25 cellular contexts compared by ENCODE assay signal in the genomic region with DNA sequence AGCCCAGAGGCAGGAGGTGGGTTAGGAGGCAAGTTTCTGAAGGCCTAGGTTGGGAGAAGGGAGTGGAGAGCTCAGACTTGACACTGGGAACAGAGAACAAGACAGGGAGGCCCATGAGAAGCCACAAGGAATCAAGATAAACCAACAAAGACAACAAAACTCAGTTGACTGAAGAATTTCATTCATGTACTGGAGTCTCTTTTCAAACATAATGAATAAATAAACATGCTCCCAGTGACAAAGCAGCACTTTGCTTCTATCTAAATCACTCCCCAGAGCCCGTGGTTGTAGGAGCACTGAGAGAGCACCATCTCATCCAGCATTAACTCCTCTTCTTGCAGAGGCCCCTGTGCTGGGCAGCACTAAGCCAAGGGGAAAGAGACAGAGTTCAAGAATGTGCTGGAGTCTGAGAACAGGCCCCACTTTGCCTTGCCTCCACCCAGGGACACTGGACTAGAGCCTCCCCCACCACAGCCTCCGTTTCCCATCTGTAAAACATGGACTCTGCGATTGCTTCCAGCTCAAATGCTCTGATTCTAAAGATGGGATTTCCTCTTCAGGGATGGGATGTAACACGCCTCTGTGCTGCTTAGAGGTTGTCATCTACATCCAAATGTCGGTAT.
A peak's percentile ranks its signal among the peaks of the same experiment; 100 is the strongest.
DNase-seq lines count a peak whose midpoint lies in the region; ATAC-seq, FAIRE-seq and TF ChIP-seq lines count a peak whose summit lies in the region.
"Had no signal": no experiment of that assay in that cellular context is flagged by ENCODE, and none has a peak within 500 bp of the region (broad histone marks: within the 10 kb centered on the region; RNA-seq: fewer than 3 reads in every experiment).

No MANE protein-coding gene starts in this region.

- H3K27me3 ChIP-seq in astrocyte (ENCODE audit: insufficient read depth, low read length) = no peaks in the 10 kb centered on the region

- H3K4me3 Mint-ChIP-seq in astrocyte (ENCODE audit: unreplicated experiment) = peak overlapping the region; percentile 41
- peak overlapping the region; percentile 22 for H3K4me3 Mint-ChIP-seq in glutamatergic neuron (ENCODE audit: unreplicated experiment)
- no peak overlapping the region for H3K4me3 Mint-ChIP-seq in stimulated activated effector memory CD8-positive, alpha-beta T cell treated with anti-CD3 and anti-CD28 coated beads, Interleukin-12 subunit alpha, Interleukin-12 subunit beta, amount 100 ng/mL, for 72 hours
- H3K4me3 Mint-ChIP-seq: CD8-positive, alpha-beta T cell; IgD-negative memory B cell had no signal

- ATAC-seq in A549 = no peak
- ATAC-seq in stimulated activated effector memory CD8-positive, alpha-beta T cell treated with anti-CD3 and anti-CD28 coated beads, Interleukin-12 subunit alpha, Interleukin-12 subunit beta, amount 100 ng/mL, for 72 hours = no peak
- no peak for ATAC-seq in HG02852 (IDR thresholded peaks at IDR 0.05; ENCODE audit: unreplicated experiment)
- ATAC-seq: CD8-positive, alpha-beta T cell; Right ventricle myocardium inferior had no signal

- H3K36me3 Mint-ChIP-seq in astrocyte (ENCODE audit: low read depth, unreplicated experiment) (no peaks in the 10 kb centered on the region), glutamatergic neuron (ENCODE audit: unreplicated experiment) (no peaks in the 10 kb centered on the region)
- no peaks in the 10 kb centered on the region for H3K36me3 Mint-ChIP-seq in stimulated activated effector memory CD8-positive, alpha-beta T cell treated with anti-CD3 and anti-CD28 coated beads, Interleukin-12 subunit alpha, Interleukin-12 subunit beta, amount 100 ng/mL, for 72 hours
- H3K36me3 Mint-ChIP-seq: CD8-positive, alpha-beta T cell; IgD-negative memory B cell had no signal

- H3K9me3 ChIP-seq in A549 = no peaks in the 10 kb centered on the region
- no peaks in the 10 kb centered on the region for H3K9me3 ChIP-seq in astrocyte (ENCODE audit: insufficient read depth, low read depth, low read length)
- H3K9me3 ChIP-seq: Caco-2 had no signal

- H2AFZ ChIP-seq in astrocyte (ENCODE audit: low read depth, low read length) = no peak overlapping the region
- H2AFZ ChIP-seq: PC-9 had no signal

- H4K20me1 ChIP-seq in astrocyte (ENCODE audit: insufficient read depth, low read length) = peaks cover 26% of the 10 kb centered on the region

- peaks cover under 1% of the 10 kb centered on the region for H3K27me3 Mint-ChIP-seq in astrocyte (ENCODE audit: low read depth, unreplicated experiment)
- H3K27me3 Mint-ChIP-seq in glutamatergic neuron (ENCODE audit: unreplicated experiment) = no peaks in the 10 kb centered on the region

- TF ChIP-seq CTCF in A549 (IDR thresholded peaks at IDR 0.05) (no peak), astrocyte (IDR thresholded peaks at IDR 0.05; ENCODE audit: insufficient read depth, low read depth, low read length) (no peak), glutamatergic neuron (IDR thresholded peaks at IDR 0.05; ENCODE audit: partially characterized antibody, unreplicated experiment) (no peak)

- peaks cover 14% of the 10 kb centered on the region for H3K79me2 ChIP-seq in astrocyte (ENCODE audit: insufficient read depth, low read length)

- H3K27ac ChIP-seq in A549 = peak overlapping the region in 1 of 2 experiments; percentile 44; a peak in 2 of 6 replicates
- no peak overlapping the region for H3K27ac ChIP-seq in astrocyte (ENCODE audit: low read depth, low read length)
- H3K27ac ChIP-seq: KMS-11 had no signal

- DNase-seq in A549 (ENCODE audit: low read depth in 1 of 2, low spot score in 1 of 2) = no peak
- DNase-seq in M059J (ENCODE audit: low read depth) = peak; percentile 55
- peak; percentile 11 for DNase-seq in astrocyte (ENCODE audit: low read depth)
- DNase-seq in glutamatergic neuron = no peak
- DNase-seq in putamen (ENCODE audit: low spot score) = no peak
- no peak for DNase-seq in stimulated activated effector memory CD8-positive, alpha-beta T cell treated with anti-CD3 and anti-CD28 coated beads, Interleukin-12 subunit alpha, Interleukin-12 subunit beta, amount 100 ng/mL, for 72 hours (ENCODE audit: low spot score in 2 of 2)
- no peak for DNase-seq in SW 1271 (lab: John Stamatoyannopoulos, UW)
- DNase-seq: C1 segment of cervical spinal cord; Caco-2; CD8-positive, alpha-beta T cell; DMS79 treated with DMSO at 0.1 percent for 48 hours; HCEC 1CT; NCI-H1092 treated with DMSO at 0.1 percent for 48 hours; NCI-H1436 treated with DMSO at 0.1 percent for 48 hours; NCI-H187 treated with DMSO at 0.1 percent for 48 hours; NCI-H2107; NCI-H526 had no signal

- no peaks in the 10 kb centered on the region for H3K36me3 ChIP-seq in astrocyte (ENCODE audit: insufficient read depth, low read length)

- H3K4me1 ChIP-seq in A549 (peaks cover 47% of the 10 kb centered on the region), astrocyte (ENCODE audit: insufficient read depth, low read length) (peaks cover 42% of the 10 kb centered on the region)
- H3K4me1 ChIP-seq: Caco-2 had no signal

- peaks cover 36% of the 10 kb centered on the region for H3K4me1 Mint-ChIP-seq in astrocyte (ENCODE audit: low read depth, unreplicated experiment)
- H3K4me1 Mint-ChIP-seq in glutamatergic neuron (ENCODE audit: low read depth, unreplicated experiment) = peaks cover 1% of the 10 kb centered on the region
- H3K4me1 Mint-ChIP-seq in stimulated activated effector memory CD8-positive, alpha-beta T cell treated with anti-CD3 and anti-CD28 coated beads, Interleukin-12 subunit alpha, Interleukin-12 subunit beta, amount 100 ng/mL, for 72 hours = no peaks in the 10 kb centered on the region
- H3K4me1 Mint-ChIP-seq: IgD-negative memory B cell had no signal

- TF ChIP-seq POLR2A in A549 (IDR thresholded peaks at IDR 0.05; ENCODE audit: low read length) = no peak

- POLR2A ChIA-PET in A549 (lab: Yijun Ruan, JAX) = no interaction called here

- no peak for FAIRE-seq in A549 (lab: Jason Lieb, UNC)
- no peak for FAIRE-seq in astrocyte (lab: Jason Lieb, UNC)
- FAIRE-seq: A204.1, GM19239, H1 had no signal

- no peak overlapping the region for H3K4me3 ChIP-seq in A549
- no peak overlapping the region for H3K4me3 ChIP-seq in astrocyte (ENCODE audit: insufficient read depth, low read depth, low read length)
- H3K4me3 ChIP-seq: PC-9 had no signal

- peaks cover 2% of the 10 kb centered on the region for H3K9me3 Mint-ChIP-seq in astrocyte (ENCODE audit: unreplicated experiment)
- no peaks in the 10 kb centered on the region for H3K9me3 Mint-ChIP-seq in glutamatergic neuron (ENCODE audit: unreplicated experiment)
- no peaks in the 10 kb centered on the region for H3K9me3 Mint-ChIP-seq in stimulated activated effector memory CD8-positive, alpha-beta T cell treated with anti-CD3 and anti-CD28 coated beads, Interleukin-12 subunit alpha, Interleukin-12 subunit beta, amount 100 ng/mL, for 72 hours
- H3K9me3 Mint-ChIP-seq: CD8-positive, alpha-beta T cell had no signal

- CTCF ChIA-PET in A549 (lab: Yijun Ruan, JAX) = interaction anchor here (1.2 to 2.7 kb wide), 4 partner anchors 14 to 142 kb away, joined by 3 to 15 read pairs (median 5); no protein-coding TSS in a partner anchor

- H3K27ac Mint-ChIP-seq in astrocyte (ENCODE audit: unreplicated experiment) (no peak overlapping the region), glutamatergic neuron (ENCODE audit: unreplicated experiment) (no peak overlapping the region)
- H3K27ac Mint-ChIP-seq in stimulated activated effector memory CD8-positive, alpha-beta T cell treated with anti-CD3 and anti-CD28 coated beads, Interleukin-12 subunit alpha, Interleukin-12 subunit beta, amount 100 ng/mL, for 72 hours = no peak overlapping the region
- H3K27ac Mint-ChIP-seq: CD8-positive, alpha-beta T cell; IgD-negative memory B cell had no signal

- TF ChIP-seq EP300 in A549 (IDR thresholded peaks at IDR 0.05) = no peak

- peak overlapping the region; percentile 70 for H3K4me2 ChIP-seq in A549
- peak overlapping the region; percentile 68 for H3K4me2 ChIP-seq in astrocyte (ENCODE audit: low read length)
- H3K4me2 ChIP-seq: KMS-11 had no signal

- no peak overlapping the region for H3K9ac ChIP-seq in astrocyte (ENCODE audit: low read length)
- H3K9ac ChIP-seq: KMS-11 had no signal

- TF ChIP-seq RAD21 in A549 (conservative IDR thresholded peaks at IDR 0.05 in 1 of 2, IDR thresholded peaks at IDR 0.05 in 1 of 2) = no peak

- WGBS in A549 (ENCODE audit: missing lambda C conversion rate) = 73% methylated on average over 5 of the region's 5 CpGs

TF ChIP-seq in A549, 52 proteins besides CTCF, POLR2A, EP300 and RAD21 (continues in another document):
- no peak for TF ChIP-seq EHMT2 (IDR thresholded peaks at IDR 0.05; ENCODE audit: low read depth)
- TF ChIP-seq GATA3 (IDR thresholded peaks at IDR 0.05; ENCODE audit: borderline replicate concordance) = no peak
- TF ChIP-seq CEBPB (IDR thresholded peaks at IDR 0.05) = no peak
- no peak for TF ChIP-seq TP53 (CRISPR knock-in tag; IDR thresholded peaks at IDR 0.05)
- no peak for TF ChIP-seq FOSB (CRISPR knock-in tag; IDR thresholded peaks at IDR 0.05)
- no peak for TF ChIP-seq KDM1A (IDR thresholded peaks at IDR 0.05; ENCODE audit: low read depth)
- no peak for TF ChIP-seq JUNB (IDR thresholded peaks at IDR 0.05)
- TF ChIP-seq CHD4 (IDR thresholded peaks at IDR 0.05; ENCODE audit: borderline replicate concordance) = no peak
- TF ChIP-seq, protein P1, sequence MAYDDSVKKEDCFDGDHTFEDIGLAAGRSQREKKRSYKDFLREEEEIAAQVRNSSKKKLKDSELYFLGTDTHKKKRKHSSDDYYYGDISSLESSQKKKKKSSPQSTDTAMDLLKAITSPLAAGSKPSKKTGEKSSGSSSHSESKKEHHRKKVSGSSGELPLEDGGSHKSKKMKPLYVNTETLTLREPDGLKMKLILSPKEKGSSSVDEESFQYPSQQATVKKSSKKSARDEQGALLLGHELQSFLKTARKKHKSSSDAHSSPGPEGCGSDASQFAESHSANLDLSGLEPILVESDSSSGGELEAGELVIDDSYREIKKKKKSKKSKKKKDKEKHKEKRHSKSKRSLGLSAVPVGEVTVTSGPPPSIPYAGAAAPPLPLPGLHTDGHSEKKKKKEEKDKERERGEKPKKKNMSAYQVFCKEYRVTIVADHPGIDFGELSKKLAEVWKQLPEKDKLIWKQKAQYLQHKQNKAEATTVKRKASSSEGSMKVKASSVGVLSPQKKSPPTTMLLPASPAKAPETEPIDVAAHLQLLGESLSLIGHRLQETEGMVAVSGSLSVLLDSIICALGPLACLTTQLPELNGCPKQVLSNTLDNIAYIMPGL (CRISPR knock-in tag; IDR thresholded peaks at IDR 0.05; ENCODE audit: borderline replicate concordance) = no peak
- no peak for TF ChIP-seq CBX2 (IDR thresholded peaks at IDR 0.05; ENCODE audit: borderline replicate concordance, low read depth)
- no peak for TF ChIP-seq CBX8 (IDR thresholded peaks at IDR 0.05)
- no peak for TF ChIP-seq ZNF302 (CRISPR knock-in tag; IDR thresholded peaks at IDR 0.05)
- TF ChIP-seq RNF2 (IDR thresholded peaks at IDR 0.05; ENCODE audit: borderline replicate concordance, low read depth) = no peak

Comparison
In these comparisons a context has a peak if more than half of its experiments do, and no peak if none do; other contexts are left out.
1. DNase-seq: peak in M059J (single experiment) and astrocyte (single experiment); none in A549 (0 of 2), glutamatergic neuron (single experiment), putamen (single experiment), stimulated activated effector memory CD8-positive, alpha-beta T cell treated with anti-CD3 and anti-CD28 coated beads, Interleukin-12 subunit alpha, Interleukin-12 subunit beta, amount 100 ng/mL, for 72 hours (0 of 2) and SW 1271 (0 of 2).